ENCODE assay signal across 16 cellular contexts in the genomic region with DNA sequence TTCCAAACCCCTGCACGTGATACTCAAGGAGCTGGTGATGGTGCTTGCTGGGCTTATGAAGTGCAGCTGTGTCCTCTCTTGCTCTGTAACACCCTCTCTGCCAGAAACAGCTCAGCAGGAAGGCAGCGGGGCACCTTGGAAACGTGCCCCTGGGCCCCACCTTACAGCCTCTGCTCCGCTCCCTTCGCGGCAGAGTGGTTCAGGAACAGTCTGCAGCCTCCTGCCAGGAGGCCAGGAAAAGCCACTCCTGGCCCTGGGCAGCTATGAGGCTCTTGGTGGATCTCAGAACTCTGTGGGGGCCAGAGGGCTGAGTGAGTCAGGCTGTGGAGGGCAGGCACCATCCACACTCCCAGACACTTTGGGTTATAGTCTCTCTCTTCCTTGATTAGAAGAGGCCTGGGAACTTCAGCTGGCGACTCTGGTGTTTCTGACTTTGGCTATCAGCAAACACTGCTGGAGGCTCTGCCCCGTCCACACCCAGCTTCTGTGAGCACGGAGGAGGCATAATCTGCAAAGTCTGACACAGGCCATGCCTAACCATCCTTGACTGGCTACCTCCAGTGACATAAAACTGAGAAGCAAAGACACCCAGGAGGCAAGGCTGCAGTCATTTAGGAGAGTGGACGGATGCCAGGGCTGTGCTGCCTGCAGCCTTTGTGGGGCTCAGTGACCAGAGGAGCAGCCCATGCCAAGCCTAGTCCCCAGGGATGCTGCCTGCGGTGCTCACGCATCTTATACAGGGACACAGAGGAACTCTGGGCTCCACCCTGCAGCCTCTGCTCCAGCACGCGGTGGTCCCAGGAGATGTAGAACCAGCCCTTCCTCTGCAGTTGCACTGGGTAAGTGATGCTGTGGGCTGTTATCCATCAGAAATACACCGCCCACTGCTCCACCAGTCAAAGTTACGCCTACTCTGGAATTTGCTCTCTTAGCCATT.
A peak's percentile ranks its signal among the peaks of the same experiment; 100 is the strongest.
DNase-seq lines count a peak whose midpoint lies in the region; ATAC-seq and TF ChIP-seq lines count a peak whose summit lies in the region.
"Had no signal": no experiment of that assay in that cellular context is flagged by ENCODE, and none has a peak within 500 bp of the region (broad histone marks: within the 10 kb centered on the region; RNA-seq: fewer than 3 reads in every experiment).

No MANE protein-coding gene starts in this region.

- intact Hi-C loops in activated CD8-positive, alpha-beta T cell treated with anti-CD3 and anti-CD28 coated beads for 36 hours (cut with micrococcal nuclease), result no loop called here
- intact Hi-C loops in posterior vena cava (cut with DNase I), result no loop called here

- no peaks in the 10 kb centered on the region for H3K9me3 ChIP-seq in upper lobe of left lung
- H3K9me3 ChIP-seq: colonic mucosa had no signal

- 60 to 70% methylated on average over 11 to 15 of the region's 16 CpGs for WGBS in upper lobe of left lung, 2 donors

- peaks cover 0 to 4% (median 0%) of the 10 kb centered on the region in 4 donors for H3K4me1 ChIP-seq in upper lobe of left lung
- H3K4me1 ChIP-seq: colonic mucosa, SJCRH30 had no signal

- no peak overlapping the region for H3K4me3 Mint-ChIP-seq in activated CD8-positive, alpha-beta T cell treated with anti-CD3 and anti-CD28 coated beads, Interleukin-2, amount 10 ng/mL, durations not matched to agents 7 days and 5 days
- no peak overlapping the region for H3K4me3 Mint-ChIP-seq in activated CD8-positive, alpha-beta T cell treated with anti-CD3 and anti-CD28 coated beads for 36 hours
- H3K4me3 Mint-ChIP-seq in brain, result no peak overlapping the region
- H3K4me3 Mint-ChIP-seq: IgD-negative memory B cell had no signal

- TF ChIP-seq EP300 in upper lobe of left lung (IDR thresholded peaks at IDR 0.05), result no peak

- no peak for ATAC-seq in activated CD8-positive, alpha-beta T cell treated with anti-CD3 and anti-CD28 coated beads, Interleukin-2, amount 10 ng/mL, durations not matched to agents 7 days and 5 days
- ATAC-seq in activated CD8-positive, alpha-beta T cell treated with anti-CD3 and anti-CD28 coated beads for 36 hours, result no peak
- ATAC-seq in upper lobe of left lung (ENCODE audit: low FRiP score in 2 of 2), result peak; percentile 61 to 81

- no peaks in the 10 kb centered on the region for H3K27me3 ChIP-seq in upper lobe of left lung
- H3K27me3 ChIP-seq: colonic mucosa, SJCRH30, tibial nerve had no signal

- TF ChIP-seq POLR2A in upper lobe of left lung (IDR thresholded peaks at IDR 0.05), result no peak

- peaks cover 16% of the 10 kb centered on the region for H3K27me3 Mint-ChIP-seq in activated CD8-positive, alpha-beta T cell treated with anti-CD3 and anti-CD28 coated beads, Interleukin-2, amount 10 ng/mL, durations not matched to agents 7 days and 5 days (ENCODE audit: low read depth)
- peaks cover 6% of the 10 kb centered on the region for H3K27me3 Mint-ChIP-seq in activated CD8-positive, alpha-beta T cell treated with anti-CD3 and anti-CD28 coated beads for 36 hours
- H3K27me3 Mint-ChIP-seq in brain, result peaks cover 4% of the 10 kb centered on the region

- TF ChIP-seq CTCF in activated CD8-positive, alpha-beta T cell treated with anti-CD3 and anti-CD28 coated beads for 36 hours (IDR thresholded peaks at IDR 0.05), result no peak
- TF ChIP-seq CTCF in brain (conservative IDR thresholded peaks at IDR 0.05) (no peak), upper lobe of left lung (IDR thresholded peaks at IDR 0.05) (no peak)

- no peaks in the 10 kb centered on the region for H3K36me3 Mint-ChIP-seq in activated CD8-positive, alpha-beta T cell treated with anti-CD3 and anti-CD28 coated beads, Interleukin-2, amount 10 ng/mL, durations not matched to agents 7 days and 5 days (ENCODE audit: low read depth)
- no peaks in the 10 kb centered on the region for H3K36me3 Mint-ChIP-seq in activated CD8-positive, alpha-beta T cell treated with anti-CD3 and anti-CD28 coated beads for 36 hours (ENCODE audit: low read depth)
- H3K36me3 Mint-ChIP-seq in brain, result no peaks in the 10 kb centered on the region

- H3K4me3 ChIP-seq in upper lobe of left lung, result no peak overlapping the region
- H3K4me3 ChIP-seq: colonic mucosa, SJCRH30, tibial nerve had no signal

- H3K9me3 Mint-ChIP-seq in activated CD8-positive, alpha-beta T cell treated with anti-CD3 and anti-CD28 coated beads, Interleukin-2, amount 10 ng/mL, durations not matched to agents 7 days and 5 days (ENCODE audit: insufficient read depth), result peaks cover 8% of the 10 kb centered on the region
- peaks cover 2% of the 10 kb centered on the region for H3K9me3 Mint-ChIP-seq in activated CD8-positive, alpha-beta T cell treated with anti-CD3 and anti-CD28 coated beads for 36 hours
- H3K9me3 Mint-ChIP-seq in brain, result peaks cover 18 to 36% (median 33%) of the 10 kb centered on the region in 5 experiments

- no peak overlapping the region for H3K27ac Mint-ChIP-seq in activated CD8-positive, alpha-beta T cell treated with anti-CD3 and anti-CD28 coated beads, Interleukin-2, amount 10 ng/mL, durations not matched to agents 7 days and 5 days
- no peak overlapping the region for H3K27ac Mint-ChIP-seq in activated CD8-positive, alpha-beta T cell treated with anti-CD3 and anti-CD28 coated beads for 36 hours
- H3K27ac Mint-ChIP-seq in brain, result peak overlapping the region in 3 of 5 experiments; percentile 48 to 75 (median 70)
- H3K27ac Mint-ChIP-seq: IgD-negative memory B cell had no signal

- DNase-seq in activated CD8-positive, alpha-beta T cell treated with anti-CD3 and anti-CD28 coated beads, Interleukin-2, amount 10 ng/mL, durations not matched to agents 7 days and 5 days, result peak; percentile 14
- no peak for DNase-seq in activated CD8-positive, alpha-beta T cell treated with anti-CD3 and anti-CD28 coated beads for 36 hours
- DNase-seq in islet precursor cell (peak; percentile 51), upper lobe of left lung (no peak), posterior vena cava (ENCODE audit: low spot score) (no peak), NCI-H69 (lab: John Stamatoyannopoulos, UW) (no peak)
- DNase-seq in effector CD4-positive, alpha-beta T cell, result no peak
- DNase-seq: activated CD4-positive, alpha-beta T cell treated with anti-CD3 and anti-CD28 coated beads for 1 hour; colonic mucosa; H7; hippocampal formation; NCI-H446; SJCRH30 had no signal

- CTCF ChIA-PET in activated CD8-positive, alpha-beta T cell treated with anti-CD3 and anti-CD28 coated beads, Interleukin-2, amount 10 ng/mL, durations not matched to agents 7 days and 5 days (lab: Charles Lee), result no interaction called here
- CTCF ChIA-PET in activated CD8-positive, alpha-beta T cell treated with anti-CD3 and anti-CD28 coated beads for 36 hours (lab: Charles Lee), result no interaction called here

- H3K36me3 ChIP-seq in upper lobe of left lung, result no peaks in the 10 kb centered on the region
- H3K36me3 ChIP-seq: colonic mucosa, SJCRH30, tibial nerve had no signal

- H3K4me1 Mint-ChIP-seq in activated CD8-positive, alpha-beta T cell treated with anti-CD3 and anti-CD28 coated beads, Interleukin-2, amount 10 ng/mL, durations not matched to agents 7 days and 5 days (ENCODE audit: low read depth), result peaks cover 26% of the 10 kb centered on the region
- peaks cover 6% of the 10 kb centered on the region for H3K4me1 Mint-ChIP-seq in activated CD8-positive, alpha-beta T cell treated with anti-CD3 and anti-CD28 coated beads for 36 hours (ENCODE audit: low read depth)
- peaks cover 20% of the 10 kb centered on the region for H3K4me1 Mint-ChIP-seq in brain
- H3K4me1 Mint-ChIP-seq: IgD-negative memory B cell had no signal

- no peak overlapping the region for H3K27ac ChIP-seq in upper lobe of left lung
- H3K27ac ChIP-seq: colonic mucosa, SJCRH30 had no signal

- POLR2A ChIA-PET in activated CD8-positive, alpha-beta T cell treated with anti-CD3 and anti-CD28 coated beads, Interleukin-2, amount 10 ng/mL, durations not matched to agents 7 days and 5 days (lab: Charles Lee), result interaction anchor here (0.5 to 0.6 kb wide), 2 partner anchors 24 to 35 kb away, joined by 3 read pairs; no protein-coding TSS in a partner anchor
- POLR2A ChIA-PET in activated CD8-positive, alpha-beta T cell treated with anti-CD3 and anti-CD28 coated beads for 36 hours (lab: Charles Lee), result interaction anchor here (0.9 kb wide), 1 partner anchor 27 kb away, joined by 3 read pairs; no protein-coding TSS in a partner anchor

Comparison
In these comparisons a context has a peak if more than half of its experiments do, and no peak if none do; other contexts are left out.
1. DNase-seq: peak in activated CD8-positive, alpha-beta T cell treated with anti-CD3 and anti-CD28 coated beads, Interleukin-2, amount 10 ng/mL, durations not matched to agents 7 days and 5 days (single experiment) and islet precursor cell (single experiment); none in activated CD8-positive, alpha-beta T cell treated with anti-CD3 and anti-CD28 coated beads for 36 hours (single experiment), upper lobe of left lung (0 of 2), posterior vena cava (single experiment), effector CD4-positive, alpha-beta T cell (single experiment) and NCI-H69 (single experiment).
2. ATAC-seq: peak in upper lobe of left lung (2 of 2); none in activated CD8-positive, alpha-beta T cell treated with anti-CD3 and anti-CD28 coated beads, Interleukin-2, amount 10 ng/mL, durations not matched to agents 7 days and 5 days (single experiment) and activated CD8-positive, alpha-beta T cell treated with anti-CD3 and anti-CD28 coated beads for 36 hours (single experiment).
3. H3K27ac Mint-ChIP-seq: peak in brain (3 of 5); none in activated CD8-positive, alpha-beta T cell treated with anti-CD3 and anti-CD28 coated beads, Interleukin-2, amount 10 ng/mL, durations not matched to agents 7 days and 5 days (single experiment) and activated CD8-positive, alpha-beta T cell treated with anti-CD3 and anti-CD28 coated beads for 36 hours (single experiment).